ENCODE assay signal across 1 cellular context in genomic region chr11:4050137-4050536, GRCh38.
TF ChIP-seq lines count a peak whose summit lies in the region.

No MANE protein-coding gene starts in this region.

TF ChIP-seq in GM12878, 131 proteins besides CTCF, POLR2A, EP300 and RAD21 (continued from another document):
- no peak for TF ChIP-seq ZNF687 (IDR thresholded peaks at IDR 0.05)
- TF ChIP-seq TARDBP (IDR thresholded peaks at IDR 0.05; ENCODE audit: borderline replicate concordance), result no peak
- no peak for TF ChIP-seq SUZ12 (IDR thresholded peaks at IDR 0.05; ENCODE audit: unreplicated experiment)
- TF ChIP-seq MYC (IDR thresholded peaks at IDR 0.05; ENCODE audit: insufficient read depth, insufficient read length, insufficient replicate concordance, low read length, severe bottlenecking), result no peak
TF ChIP-seq in GM12878: peak in this region for 1.
